ENCODE assay signal across 22 cellular contexts in the genomic region with DNA sequence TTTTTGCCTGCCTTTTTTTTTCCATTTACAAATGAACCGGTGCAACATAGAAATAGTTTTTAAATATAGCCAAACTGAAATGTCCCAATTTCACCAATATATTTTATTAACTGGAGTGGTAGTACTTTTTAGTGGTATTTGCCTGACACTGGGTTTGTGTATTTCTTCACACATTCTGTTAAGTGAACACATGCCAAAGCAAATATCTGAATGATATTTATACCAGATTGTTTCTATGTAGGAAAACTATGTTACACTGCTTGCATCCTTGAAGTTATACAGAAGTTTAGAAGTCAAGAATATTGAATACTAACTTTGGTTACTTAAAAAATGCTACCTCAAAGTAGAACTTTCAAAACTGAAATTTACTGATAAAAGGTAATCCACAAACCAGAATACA.
"Had no signal": no experiment of that assay in that cellular context is flagged by ENCODE, and none has a peak within 500 bp of the region (broad histone marks: within the 10 kb centered on the region; RNA-seq: fewer than 3 reads in every experiment).

No MANE protein-coding gene starts in this region.

- H3K27ac ChIP-seq: dorsolateral prefrontal cortex, esophagus muscularis mucosa, neutrophil, parathyroid adenoma, thyroid gland had no signal

- H3K9ac ChIP-seq: parathyroid adenoma had no signal

- H3K36me3 ChIP-seq: esophagus muscularis mucosa, neutrophil, thyroid gland had no signal

- H3K4me1 Mint-ChIP-seq: memory B cell; naive B cell; stimulated activated naive CD8-positive, alpha-beta T cell treated with anti-CD3 and anti-CD28 coated beads, Interleukin-15, amount 100 ng/mL, for 72 hours had no signal

- H3K27me3 Mint-ChIP-seq: memory B cell; naive B cell; progenitor cell of endocrine pancreas; stimulated activated naive CD8-positive, alpha-beta T cell treated with anti-CD3 and anti-CD28 coated beads, Interleukin-15, amount 100 ng/mL, for 72 hours; type B pancreatic cell had no signal

- H3K4me3 ChIP-seq: dorsolateral prefrontal cortex, esophagus muscularis mucosa, lung, mucosa of descending colon, smooth muscle cell, thyroid gland had no signal

- H3K9me3 Mint-ChIP-seq: memory B cell; naive B cell; stimulated activated naive CD8-positive, alpha-beta T cell treated with anti-CD3 and anti-CD28 coated beads, Interleukin-15, amount 100 ng/mL, for 72 hours; type B pancreatic cell had no signal

- H3K27ac Mint-ChIP-seq: memory B cell; natural killer cell treated with Interleukin-12 subunit alpha and Interleukin-12 subunit beta and Interleukin-15 and Interleukin-18, amount 100 ng/mL, for 72 hours; progenitor cell of endocrine pancreas; stimulated activated naive CD8-positive, alpha-beta T cell treated with anti-CD3 and anti-CD28 coated beads, Interleukin-15, amount 100 ng/mL, for 72 hours; type B pancreatic cell had no signal

- FAIRE-seq: keratinocyte had no signal

- H3K27me3 ChIP-seq: dorsolateral prefrontal cortex, esophagus muscularis mucosa, neutrophil, thyroid gland had no signal

- H3K4me3 Mint-ChIP-seq: memory B cell; naive B cell; natural killer cell treated with Interleukin-12 subunit alpha and Interleukin-12 subunit beta and Interleukin-15 and Interleukin-18, amount 100 ng/mL, for 72 hours; neural crest cell; stimulated activated naive CD8-positive, alpha-beta T cell treated with anti-CD3 and anti-CD28 coated beads, Interleukin-15, amount 100 ng/mL, for 72 hours; type B pancreatic cell had no signal

- H3K9me3 ChIP-seq: esophagus muscularis mucosa, mucosa of descending colon, neutrophil, thyroid gland had no signal

- DNase-seq: dorsolateral prefrontal cortex; effector CD4-positive, alpha-beta T cell; mucosa of descending colon; naive B cell; stimulated activated CD4-positive, alpha-beta T cell treated with anti-CD3 and anti-CD28 coated beads, Interleukin-12 subunit alpha, Interleukin-12 subunit beta, amount 100 ng/mL, for 4 hours; stimulated activated CD4-positive, alpha-beta T cell treated with anti-CD3 and anti-CD28 coated beads, Interleukin-1b, Interleukin-23, amount 100 ng/mL, for 48 hours; stimulated activated CD4-positive, alpha-beta T cell treated with anti-CD3 and anti-CD28 coated beads, Interleukin-4, amount 100 ng/mL, for 1 hour; stimulated activated CD8-positive, alpha-beta memory T cell treated with anti-CD3 and anti-CD28 coated beads, Interleukin-4, amount 100 ng/mL, for 48 hours; stimulated activated naive CD4-positive, alpha-beta T cell; stimulated activated naive CD8-positive, alpha-beta T cell treated with anti-CD3 and anti-CD28 coated beads, Interleukin-15, amount 100 ng/mL, for 72 hours; thyroid gland had no signal

- H3K36me3 Mint-ChIP-seq: memory B cell; naive B cell; natural killer cell treated with Interleukin-12 subunit alpha and Interleukin-12 subunit beta and Interleukin-15 and Interleukin-18, amount 100 ng/mL, for 72 hours; type B pancreatic cell had no signal
